12 cellular contexts compared by ENCODE assay signal in genomic region chr3:110420158-110420641, GRCh38.
DNase-seq lines count a peak whose midpoint lies in the region; ATAC-seq and TF ChIP-seq lines count a peak whose summit lies in the region.
"Had no signal": no experiment of that assay in that cellular context is flagged by ENCODE, and none has a peak within 500 bp of the region (broad histone marks: within the 10 kb centered on the region; RNA-seq: fewer than 3 reads in every experiment).

No MANE protein-coding gene starts in this region.

- H4K20me1 ChIP-seq in GM23338 (replicated peaks; ENCODE audit: insufficient read depth) (no peaks in the 10 kb centered on the region), smooth muscle cell (ENCODE audit: low read depth) (no peaks in the 10 kb centered on the region)

- H3K27ac Mint-ChIP-seq in GM23338, result peak overlapping the region; percentile 53
- H3K27ac Mint-ChIP-seq: neural progenitor cell had no signal

- H3K79me2 ChIP-seq in GM23338 (replicated peaks; ENCODE audit: insufficient read depth), result no peaks in the 10 kb centered on the region
- H3K79me2 ChIP-seq in smooth muscle cell (ENCODE audit: low read depth), result no peaks in the 10 kb centered on the region

- no peaks in the 10 kb centered on the region for H3K27me3 Mint-ChIP-seq in GM23338 (ENCODE audit: insufficient read depth, low read depth, poor library complexity)

- H3K36me3 ChIP-seq in GM23338 (ENCODE audit: insufficient read depth) (no peaks in the 10 kb centered on the region), smooth muscle cell (ENCODE audit: low read depth) (no peaks in the 10 kb centered on the region)
- H3K36me3 ChIP-seq: neural progenitor cell had no signal

- 26% methylated on average over 3 of the region's 3 CpGs for WGBS in smooth muscle cell (ENCODE audit: low lambda C conversion rate)

- H3K27me3 ChIP-seq in GM23338 (ENCODE audit: insufficient read depth) (no peaks in the 10 kb centered on the region), smooth muscle cell (ENCODE audit: low read depth) (no peaks in the 10 kb centered on the region)
- H3K27me3 ChIP-seq: neural progenitor cell had no signal

- ATAC-seq in GM23338 (no peak), SK-N-SH treated with all-trans-retinoic acid at 6 μM for 48 hours (peak; percentile 85), HG03095 (IDR thresholded peaks at IDR 0.05; ENCODE audit: unreplicated experiment) (no peak), HG02759 (IDR thresholded peaks at IDR 0.05; ENCODE audit: unreplicated experiment) (no peak)

- no peaks in the 10 kb centered on the region for H3K36me3 Mint-ChIP-seq in GM23338 (ENCODE audit: low read depth)
- H3K36me3 Mint-ChIP-seq: neural progenitor cell had no signal

- H3K4me1 Mint-ChIP-seq in GM23338, result peaks cover 7% of the 10 kb centered on the region

- no peak for DNase-seq in GM23338 (ENCODE audit: low spot score)
- DNase-seq in fibroblast of the aortic adventitia (ENCODE audit: low read depth), result peak; percentile 90
- no peak for DNase-seq in smooth muscle cell (lab: John Stamatoyannopoulos, UW; ENCODE audit: unreplicated experiment)
- no peak for DNase-seq in GM13977 (ENCODE audit: low spot score)
- no peak for DNase-seq in HT-29 (ENCODE audit: low spot score)
- DNase-seq: cerebellar nuclear complex, GF-D8, NCI-H2227 treated with DMSO at 0.1 percent for 48 hours had no signal

- in situ Hi-C loops in GM13977 (cut with MboI; ENCODE audit: low pct_unique_long_range_greater_than_20kb, low sequenced_read_pairs, unreplicated experiment), result no loop called here

- no peak overlapping the region for H3K4me2 ChIP-seq in GM23338
- peak overlapping the region; percentile 74 for H3K4me2 ChIP-seq in smooth muscle cell
- H3K4me2 ChIP-seq: neural progenitor cell had no signal

- H3K4me1 ChIP-seq in GM23338 (ENCODE audit: insufficient read depth) (no peaks in the 10 kb centered on the region), smooth muscle cell (ENCODE audit: low read depth) (peaks cover 15% of the 10 kb centered on the region)
- H3K4me1 ChIP-seq: neural progenitor cell had no signal

- H3K9me3 ChIP-seq in smooth muscle cell (replicated peaks; ENCODE audit: low read depth), result no peaks in the 10 kb centered on the region

- H3K4me3 Mint-ChIP-seq in GM23338, result no peak overlapping the region
- H3K4me3 Mint-ChIP-seq: neural progenitor cell had no signal

- H3F3A ChIP-seq in GM23338 (replicated peaks; ENCODE audit: low read depth) (no peaks in the 10 kb centered on the region), smooth muscle cell (ENCODE audit: low read depth) (peaks cover 15% of the 10 kb centered on the region)

- H3K9me3 Mint-ChIP-seq in GM23338, result no peaks in the 10 kb centered on the region

- peaks cover 15% of the 10 kb centered on the region; the same call in 1 of the 2 replicates for H3K9me2 ChIP-seq in GM23338 (ENCODE audit: insufficient read depth)

- no peak overlapping the region for H3K4me3 ChIP-seq in GM23338
- peak overlapping the region; percentile 32 for H3K4me3 ChIP-seq in fibroblast of the aortic adventitia (ENCODE audit: low read depth, low read length)
- no peak overlapping the region for H3K4me3 ChIP-seq in smooth muscle cell
- H3K4me3 ChIP-seq: neural progenitor cell had no signal

- TF ChIP-seq CTCF in GM23338 (conservative IDR thresholded peaks at IDR 0.05; ENCODE audit: low read depth in 2 of 2), result no peak
- no peak for TF ChIP-seq CTCF in fibroblast of the aortic adventitia (IDR thresholded peaks at IDR 0.05; ENCODE audit: insufficient read depth, low read length)
- TF ChIP-seq CTCF in smooth muscle cell (IDR thresholded peaks at IDR 0.05; ENCODE audit: borderline replicate concordance, insufficient read depth, poor library complexity, severe bottlenecking), result no peak
- TF ChIP-seq CTCF in GM13977 (IDR thresholded peaks at IDR 0.05; ENCODE audit: extremely low read depth, insufficient read depth, missing control alignments), result no peak

- H3K9ac ChIP-seq in smooth muscle cell (ENCODE audit: low read depth), result peak overlapping the region; percentile 25
- H3K9ac ChIP-seq: neural progenitor cell had no signal

- no peak overlapping the region for H2AFZ ChIP-seq in GM23338
- peak overlapping the region; percentile 30 for H2AFZ ChIP-seq in smooth muscle cell (ENCODE audit: low read depth)
- H2AFZ ChIP-seq: neural progenitor cell had no signal

- H3K27ac ChIP-seq in GM23338 (ENCODE audit: low read depth) (no peak overlapping the region), smooth muscle cell (ENCODE audit: low read depth) (peak overlapping the region; percentile 92)
- H3K27ac ChIP-seq: neural progenitor cell had no signal

TF ChIP-seq in GM23338, 12 proteins besides CTCF, POLR2A, EP300 and RAD21 (continues in another document):
- TF ChIP-seq ETS1 (IDR thresholded peaks at IDR 0.05), result no peak
- no peak for TF ChIP-seq JUNB (IDR thresholded peaks at IDR 0.05; ENCODE audit: unreplicated experiment)

TF ChIP-seq in SK-N-SH treated with all-trans-retinoic acid at 6 μM for 48 hours, 23 proteins besides CTCF, POLR2A, EP300 and RAD21:
- TF ChIP-seq ISL1 (CRISPR knock-in tag; IDR thresholded peaks at IDR 0.05) (peak; percentile 43; the same call in 1 of the 2 replicates), TOX (CRISPR knock-in tag; IDR thresholded peaks at IDR 0.05; ENCODE audit: borderline replicate concordance) (peak; percentile 23; the same call in 1 of the 2 replicates), CREB5 (CRISPR knock-in tag; IDR thresholded peaks at IDR 0.05; ENCODE audit: low read depth) (no peak), RARB (CRISPR knock-in tag; IDR thresholded peaks at IDR 0.05) (no peak), CSRNP3 (CRISPR knock-in tag; IDR thresholded peaks at IDR 0.05) (no peak), ESRRG (CRISPR knock-in tag; IDR thresholded peaks at IDR 0.05) (no peak)
